ENCODE assay signal across 9 cellular contexts in genomic region chr4:69057620-69058409, GRCh38. TPM values are rescaled to one million over a fixed set of nuclear protein-coding genes. Genes with fewer than 3 reads are reported as not detected.
DNase-seq lines count a peak whose midpoint lies in the region; ATAC-seq and TF ChIP-seq lines count a peak whose summit lies in the region.
"Had no signal": no experiment of that assay in that cellular context is flagged by ENCODE, and none has a peak within 500 bp of the region (broad histone marks: within the 10 kb centered on the region; RNA-seq: fewer than 3 reads in every experiment).

No MANE protein-coding gene starts in this region.

- CTCF ChIA-PET in CD4-positive, alpha-beta T cell (lab: Charles Lee) = no interaction called here

- H3K27ac Mint-ChIP-seq in CD4-positive, alpha-beta T cell = no peak overlapping the region
- no peak overlapping the region for H3K27ac Mint-ChIP-seq in stimulated activated naive B cell treated with anti-CD40 and anti-IgM and Interleukin-4, amounts not matched to agents 10 μg/mL and 1 μg/mL and 100 μg/mL, for 72 hours

- no peaks in the 10 kb centered on the region for H3K36me3 ChIP-seq in mucosa of stomach (ENCODE audit: control insufficient read depth, insufficient read depth, low read length)
- H3K36me3 ChIP-seq in BE2C = no peaks in the 10 kb centered on the region
- no peaks in the 10 kb centered on the region for H3K36me3 ChIP-seq in WERI-Rb-1
- H3K36me3 ChIP-seq: SJSA1 had no signal

- H3K27ac ChIP-seq in CD4-positive, alpha-beta T cell (ENCODE audit: low read depth, low read length) = no peak overlapping the region
- no peak overlapping the region for H3K27ac ChIP-seq in WERI-Rb-1
- H3K27ac ChIP-seq: SJSA1 had no signal

- no peaks in the 10 kb centered on the region for H3K27me3 Mint-ChIP-seq in CD4-positive, alpha-beta T cell
- no peaks in the 10 kb centered on the region for H3K27me3 Mint-ChIP-seq in stimulated activated naive B cell treated with anti-CD40 and anti-IgM and Interleukin-4, amounts not matched to agents 10 μg/mL and 1 μg/mL and 100 μg/mL, for 72 hours

- ATAC-seq in GM18870 (IDR thresholded peaks at IDR 0.05; ENCODE audit: unreplicated experiment) = peak; percentile 85
- ATAC-seq in HG02938 (IDR thresholded peaks at IDR 0.05; ENCODE audit: unreplicated experiment) = peak; percentile 76
- ATAC-seq in CD4-positive, alpha-beta T cell (ENCODE audit: poor library complexity) = no peak
- ATAC-seq in stimulated activated naive B cell treated with anti-CD40 and anti-IgM and Interleukin-4, amounts not matched to agents 10 μg/mL and 1 μg/mL and 100 μg/mL, for 72 hours (replicated peaks) = no peak

- no peak overlapping the region for H3K4me3 Mint-ChIP-seq in CD4-positive, alpha-beta T cell
- H3K4me3 Mint-ChIP-seq in stimulated activated naive B cell treated with anti-CD40 and anti-IgM and Interleukin-4, amounts not matched to agents 10 μg/mL and 1 μg/mL and 100 μg/mL, for 72 hours = no peak overlapping the region

- H3K4me3 ChIP-seq in mucosa of stomach (ENCODE audit: low read length) (peak overlapping the region; percentile 42), BE2C (ENCODE audit: low read depth, low read length) (no peak overlapping the region), WERI-Rb-1 (ENCODE audit: low read depth, low read length) (no peak overlapping the region)
- H3K4me3 ChIP-seq: SJSA1 had no signal

- no peaks in the 10 kb centered on the region for H3K4me1 Mint-ChIP-seq in CD4-positive, alpha-beta T cell (ENCODE audit: low read depth)
- H3K4me1 Mint-ChIP-seq in stimulated activated naive B cell treated with anti-CD40 and anti-IgM and Interleukin-4, amounts not matched to agents 10 μg/mL and 1 μg/mL and 100 μg/mL, for 72 hours = no peaks in the 10 kb centered on the region

- POLR2A ChIA-PET in CD4-positive, alpha-beta T cell (lab: Charles Lee) = no interaction called here

- H3K4me1 ChIP-seq in mucosa of stomach (ENCODE audit: control insufficient read depth, insufficient read depth, low read length) (peaks cover 23% of the 10 kb centered on the region), BE2C (no peaks in the 10 kb centered on the region)

- H3K9me3 ChIP-seq in mucosa of stomach (ENCODE audit: control insufficient read depth, low read length) (no peaks in the 10 kb centered on the region), BE2C (no peaks in the 10 kb centered on the region), WERI-Rb-1 (ENCODE audit: severe bottlenecking) (no peaks in the 10 kb centered on the region)
- H3K9me3 ChIP-seq in CD4-positive, alpha-beta T cell (ENCODE audit: control insufficient read depth, low read length) = no peaks in the 10 kb centered on the region
- H3K9me3 ChIP-seq: SJSA1 had no signal

- H3K9ac ChIP-seq in mucosa of stomach (ENCODE audit: low read length) = peak overlapping the region; percentile 62

- H3K9me3 Mint-ChIP-seq in CD4-positive, alpha-beta T cell = no peaks in the 10 kb centered on the region
- H3K9me3 Mint-ChIP-seq in stimulated activated naive B cell treated with anti-CD40 and anti-IgM and Interleukin-4, amounts not matched to agents 10 μg/mL and 1 μg/mL and 100 μg/mL, for 72 hours = no peaks in the 10 kb centered on the region

- H3K27me3 ChIP-seq in mucosa of stomach (ENCODE audit: control insufficient read depth, insufficient read depth, low read length) (no peaks in the 10 kb centered on the region), BE2C (no peaks in the 10 kb centered on the region), WERI-Rb-1 (ENCODE audit: insufficient read depth, low read depth, severe bottlenecking) (no peaks in the 10 kb centered on the region)
- H3K27me3 ChIP-seq in CD4-positive, alpha-beta T cell (ENCODE audit: control insufficient read depth, insufficient read depth, low read length) = no peaks in the 10 kb centered on the region
- H3K27me3 ChIP-seq: SJSA1 had no signal

- H3K36me3 Mint-ChIP-seq in CD4-positive, alpha-beta T cell (ENCODE audit: low read depth) = no peaks in the 10 kb centered on the region
- no peaks in the 10 kb centered on the region for H3K36me3 Mint-ChIP-seq in stimulated activated naive B cell treated with anti-CD40 and anti-IgM and Interleukin-4, amounts not matched to agents 10 μg/mL and 1 μg/mL and 100 μg/mL, for 72 hours

- intact Hi-C loops in CD4-positive, alpha-beta T cell (cut with DNase I, micrococcal nuclease) = no loop called here

- DNase-seq in astrocyte of the hippocampus (ENCODE audit: low read depth, low spot score) (peak; percentile 41), BE2C (no peak), WERI-Rb-1 (no peak)
- no peak for DNase-seq in CD4-positive, alpha-beta T cell
- DNase-seq in stimulated activated naive B cell treated with anti-CD40 and anti-IgM and Interleukin-4, amounts not matched to agents 10 μg/mL and 1 μg/mL and 100 μg/mL, for 72 hours = no peak

- TF ChIP-seq CTCF in CD4-positive, alpha-beta T cell (IDR thresholded peaks at IDR 0.05) = no peak
- TF ChIP-seq CTCF in BE2C (IDR thresholded peaks at IDR 0.05; ENCODE audit: low read depth, low read length) (no peak), WERI-Rb-1 (IDR thresholded peaks at IDR 0.05; ENCODE audit: low read depth, low read length) (no peak)

RNA-seq across cellular contexts. Expression of gene UGT2B7, which starts 38.5 kb away (rescaled TPM):
- total RNA-seq in CD4-positive, alpha-beta T cell = not detected
- polyA plus RNA-seq in BE2C (2012; ENCODE audit: insufficient read depth, insufficient read length, low read depth) = not detected
- total RNA-seq: SJSA1 had no signal

Comparison
In these comparisons a context has a peak if more than half of its experiments do, and no peak if none do; other contexts are left out.
1. ATAC-seq: peak in GM18870 (single experiment) and HG02938 (single experiment); none in CD4-positive, alpha-beta T cell (single experiment) and stimulated activated naive B cell treated with anti-CD40 and anti-IgM and Interleukin-4, amounts not matched to agents 10 μg/mL and 1 μg/mL and 100 μg/mL, for 72 hours (0 of 2).